16 cellular contexts compared by ENCODE assay signal in the genomic region with DNA sequence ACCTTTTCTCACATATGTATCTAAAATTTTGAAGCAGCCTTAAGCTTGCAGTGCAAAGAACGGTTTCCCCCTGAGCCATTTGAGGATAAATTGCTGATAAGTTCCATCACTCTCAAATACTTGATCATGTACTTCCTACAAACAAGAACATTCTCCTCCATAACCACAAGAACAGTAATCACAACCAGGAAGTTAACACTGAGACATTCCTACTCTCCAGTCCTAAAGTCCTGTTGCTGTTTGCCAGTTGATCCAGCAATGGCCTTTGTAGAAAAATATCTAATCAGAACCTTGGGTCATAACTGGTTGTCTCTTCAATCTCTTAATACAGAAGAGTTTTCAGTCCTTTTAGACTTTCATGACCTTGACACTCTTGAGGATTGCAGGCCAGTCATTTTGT. TPM values are rescaled to one million over a fixed set of nuclear protein-coding genes. Genes with fewer than 3 reads are reported as not detected.
A peak's percentile ranks its signal among the peaks of the same experiment; 100 is the strongest.
DNase-seq lines count a peak whose midpoint lies in the region; ATAC-seq and TF ChIP-seq lines count a peak whose summit lies in the region.
"Had no signal": no experiment of that assay in that cellular context is flagged by ENCODE, and none has a peak within 500 bp of the region (broad histone marks: within the 10 kb centered on the region; RNA-seq: fewer than 3 reads in every experiment).

No MANE protein-coding gene starts in this region.

- H3K4me3 ChIP-seq in spleen = no peak overlapping the region
- H3K4me3 ChIP-seq: ascending aorta, heart left ventricle had no signal

- no peaks in the 10 kb centered on the region for H3K9me3 ChIP-seq in spleen
- H3K9me3 ChIP-seq: ascending aorta, heart left ventricle had no signal

- no peak for TF ChIP-seq POLR2A in spleen (IDR thresholded peaks at IDR 0.05)

- TF ChIP-seq CTCF in spleen (IDR thresholded peaks at IDR 0.05 in 8 of 11, conservative IDR thresholded peaks at IDR 0.05 in 3 of 11) = no peak

- 30 to 55% (median 43%) methylated on average over 1 of the region's 1 CpG for WGBS in spleen, 5 donors

- DNase-seq in HCEC 1CT (peak; percentile 18), astrocyte of the hippocampus (ENCODE audit: low read depth, low spot score) (peak; percentile 51), glomerular visceral epithelial cell (ENCODE audit: extremely low spot score) (peak; percentile 16), spleen (no peak), NCI-H524 (lab: John Stamatoyannopoulos, UW) (no peak), midbrain (lab: John Stamatoyannopoulos, UW) (no peak)
- DNase-seq: CD4-positive, CD25-positive, alpha-beta regulatory T cell; effector CD8-positive, alpha-beta T cell; heart left ventricle; kidney glomerular epithelial cell; NCI-H187; NCI-H510A treated with DMSO at 0.1 percent for 48 hours; OCI-M1; stimulated activated CD4-positive, alpha-beta T cell treated with anti-CD3 and anti-CD28 coated beads, Interleukin-15, amount 100 ng/mL, for 24 hours had no signal

- peak overlapping the region; percentile 18 to 75 (median 62) for H3K27ac ChIP-seq in spleen
- H3K27ac ChIP-seq: heart left ventricle had no signal

- intact Hi-C loops in spleen (cut with DNase I; ENCODE audit: low total_unique reads) = no loop called here

- no peaks in the 10 kb centered on the region for H3K36me3 ChIP-seq in spleen
- H3K36me3 ChIP-seq: ascending aorta, heart left ventricle had no signal

- no peaks in the 10 kb centered on the region for H3K27me3 ChIP-seq in spleen (replicated peaks in 1 of 7)
- H3K27me3 ChIP-seq: ascending aorta, heart left ventricle had no signal

- no peak for ATAC-seq in GM19328 (IDR thresholded peaks at IDR 0.05; ENCODE audit: unreplicated experiment)
- ATAC-seq: heart left ventricle had no signal

- peaks cover 23 to 88% (median 53%) of the 10 kb centered on the region in 6 donors for H3K4me1 ChIP-seq in spleen

RNA-seq across cellular contexts. Expression of a gene that starts 34.4 kb away (rescaled TPM):
- total RNA-seq in spleen = 100 to 1,000 TPM in 1 of 7 donors, 10 to 100 TPM in 6; 53.0 to 105 (median 72.5) TPM
- 100 to 1,000 TPM in 1 of 3 donors, 10 to 100 TPM in 2; 68.7 to 106 (median 84.8) TPM for polyA plus RNA-seq in spleen

Comparison
In these comparisons a context has a peak if more than half of its experiments do, and no peak if none do; other contexts are left out.
1. DNase-seq: peak in HCEC 1CT (single experiment), astrocyte of the hippocampus (single experiment) and glomerular visceral epithelial cell (single experiment); none in spleen (single experiment), NCI-H524 (0 of 2) and midbrain (single experiment).